In genomic region chr1:221949996-221950395, GRCh38 we compare ENCODE assay signal across 19 cellular contexts.
DNase-seq lines count a peak whose midpoint lies in the region; TF ChIP-seq lines count a peak whose summit lies in the region.
"Had no signal": no experiment of that assay in that cellular context is flagged by ENCODE, and none has a peak within 500 bp of the region (broad histone marks: within the 10 kb centered on the region; RNA-seq: fewer than 3 reads in every experiment).

No MANE protein-coding gene starts in this region.

- BruUV-seq in mammary epithelial cell (replicated peaks; lab: Mats Ljungman, UMichigan) (no TSS peak), MCF 10A (replicated peaks; lab: Mats Ljungman, UMichigan) (no TSS peak)

- TF ChIP-seq CTCF in mammary epithelial cell (conservative IDR thresholded peaks at IDR 0.05 in 1 of 2, IDR thresholded peaks at IDR 0.05 in 1 of 2; ENCODE audit: extremely low read depth in 1 of 2, insufficient read depth in 1 of 2, low read depth in 1 of 2, low read length in 2 of 2) (no peak), MCF 10A (IDR thresholded peaks at IDR 0.05; ENCODE audit: unreplicated experiment) (no peak), smooth muscle cell (IDR thresholded peaks at IDR 0.05; ENCODE audit: borderline replicate concordance, insufficient read depth, poor library complexity, severe bottlenecking) (no peak), esophagus muscularis mucosa (IDR thresholded peaks at IDR 0.05) (no peak)

- H3K9ac ChIP-seq in mammary epithelial cell (ENCODE audit: insufficient read depth, low read length) (no peak overlapping the region), smooth muscle cell (ENCODE audit: low read depth) (no peak overlapping the region)

- H3K27me3 ChIP-seq in mammary epithelial cell (ENCODE audit: insufficient read depth, low read length) (no peaks in the 10 kb centered on the region), smooth muscle cell (ENCODE audit: low read depth) (no peaks in the 10 kb centered on the region), esophagus muscularis mucosa (no peaks in the 10 kb centered on the region)

- H3K9me3 ChIP-seq in mammary epithelial cell (replicated peaks; ENCODE audit: insufficient read depth, low read length) (peaks cover 34% of the 10 kb centered on the region), smooth muscle cell (replicated peaks; ENCODE audit: low read depth) (no peaks in the 10 kb centered on the region), esophagus muscularis mucosa (peaks cover 0 to 18% (median 6%) of the 10 kb centered on the region in 4 donors)
- H3K9me3 ChIP-seq: A549, Caco-2 had no signal

- H4K20me1 ChIP-seq in mammary epithelial cell (ENCODE audit: insufficient read depth, low read length): no peaks in the 10 kb centered on the region
- no peaks in the 10 kb centered on the region for H4K20me1 ChIP-seq in smooth muscle cell (ENCODE audit: low read depth)

- no peaks in the 10 kb centered on the region for H3F3A ChIP-seq in smooth muscle cell (ENCODE audit: low read depth)

- H3K79me2 ChIP-seq in mammary epithelial cell (ENCODE audit: insufficient read depth, low read length): peaks cover 4% of the 10 kb centered on the region
- H3K79me2 ChIP-seq in smooth muscle cell (ENCODE audit: low read depth): no peaks in the 10 kb centered on the region

- H3K4me2 ChIP-seq in mammary epithelial cell (ENCODE audit: insufficient read depth, low read depth, low read length): no peak overlapping the region
- H3K4me2 ChIP-seq in smooth muscle cell: peak overlapping the region; percentile 19
- H3K4me2 ChIP-seq: A549, GM23338 had no signal

- H3K4me3 Mint-ChIP-seq in MCF 10A (ENCODE audit: unreplicated experiment): no peak overlapping the region
- H3K4me3 Mint-ChIP-seq: CD4-positive, alpha-beta T cell; GM23338; HFFc6 had no signal

- POLR2A ChIA-PET in MCF 10A (lab: Yijun Ruan, JAX): no interaction called here

- in situ Hi-C loops in mammary epithelial cell (cut with MboI; ENCODE audit: low sequenced_read_pairs in 2 of 2): no loop called here

- no peak for TF ChIP-seq POLR2A in esophagus muscularis mucosa (IDR thresholded peaks at IDR 0.05; ENCODE audit: low read depth)

- H3K4me1 Mint-ChIP-seq in MCF 10A (ENCODE audit: insufficient read depth, unreplicated experiment): peaks cover 5% of the 10 kb centered on the region
- H3K4me1 Mint-ChIP-seq: GM23338 had no signal

- TF ChIP-seq EP300 in esophagus muscularis mucosa (IDR thresholded peaks at IDR 0.05): no peak

- H2AFZ ChIP-seq in mammary epithelial cell (ENCODE audit: low read depth, low read length): no peak overlapping the region
- H2AFZ ChIP-seq in smooth muscle cell (ENCODE audit: low read depth): no peak overlapping the region
- H2AFZ ChIP-seq: GM23338 had no signal

- H3K36me3 Mint-ChIP-seq in MCF 10A (ENCODE audit: insufficient read depth, unreplicated experiment): no peaks in the 10 kb centered on the region

- H3K9me3 Mint-ChIP-seq in MCF 10A (ENCODE audit: unreplicated experiment): peaks cover 21% of the 10 kb centered on the region

- H3K4me3 ChIP-seq in mammary epithelial cell (replicated peaks in 1 of 3; ENCODE audit: insufficient read depth in 1 of 3, low read depth in 2 of 3, low read length in 3 of 3) (no peak overlapping the region), smooth muscle cell (no peak overlapping the region), esophagus muscularis mucosa (no peak overlapping the region)
- H3K4me3 ChIP-seq: A549, GM23338 had no signal

- H3K27ac Mint-ChIP-seq in MCF 10A (ENCODE audit: low read depth, unreplicated experiment): no peak overlapping the region
- H3K27ac Mint-ChIP-seq: CD4-positive, alpha-beta T cell; GM23338; HFFc6 had no signal

- H3K36me3 ChIP-seq in mammary epithelial cell (ENCODE audit: insufficient read depth, low read length) (no peaks in the 10 kb centered on the region), smooth muscle cell (ENCODE audit: low read depth) (no peaks in the 10 kb centered on the region), esophagus muscularis mucosa (no peaks in the 10 kb centered on the region)

- WGBS in mammary epithelial cell (ENCODE audit: low coverage, missing lambda C conversion rate): 90% methylated on average over 3 of the region's 3 CpGs
- 55% methylated on average over 3 of the region's 3 CpGs for WGBS in smooth muscle cell (ENCODE audit: low lambda C conversion rate)
- WGBS in esophagus muscularis mucosa: 100% methylated on average over 1 of the region's 3 CpGs

- H3K27ac ChIP-seq in mammary epithelial cell (ENCODE audit: insufficient read depth, low read depth, low read length): peak overlapping the region; percentile 98
- peak overlapping the region; percentile 39 for H3K27ac ChIP-seq in smooth muscle cell (ENCODE audit: low read depth)
- H3K27ac ChIP-seq in esophagus muscularis mucosa (replicated peaks in 1 of 4): no peak overlapping the region
- H3K27ac ChIP-seq: 22Rv1, A549, C4-2B, HL-60 had no signal

- H3K4me1 ChIP-seq in mammary epithelial cell (ENCODE audit: insufficient read depth, low read length): peaks cover 20% of the 10 kb centered on the region
- no peaks in the 10 kb centered on the region for H3K4me1 ChIP-seq in smooth muscle cell (ENCODE audit: low read depth)
- H3K4me1 ChIP-seq in esophagus muscularis mucosa: no peaks in the 10 kb centered on the region
- H3K4me1 ChIP-seq: A549, Caco-2 had no signal

- intact Hi-C loops in mammary epithelial cell (cut with micrococcal nuclease): loop anchor here (5.0 kb wide), 1 partner anchor 58 kb away; no protein-coding TSS in a partner anchor
- intact Hi-C loops in MCF 10A (cut with micrococcal nuclease): no loop called here
- intact Hi-C loops in esophagus muscularis mucosa (cut with DNase I): no loop called here

- DNase-seq in mammary epithelial cell: no peak
- no peak for DNase-seq in MCF 10A (ENCODE audit: unreplicated experiment)
- DNase-seq in myocyte (ENCODE audit: low read depth): peak; percentile 70
- no peak for DNase-seq in smooth muscle cell (lab: John Stamatoyannopoulos, UW; ENCODE audit: unreplicated experiment)
- no peak for DNase-seq in NCI-H2196 (lab: John Stamatoyannopoulos, UW; ENCODE audit: unreplicated experiment)
- no peak for DNase-seq in esophagus muscularis mucosa (ENCODE audit: extremely low spot score)
- DNase-seq in stimulated activated CD4-positive, alpha-beta T cell treated with anti-CD3 and anti-CD28 coated beads, Interleukin-4, amount 100 ng/mL, for 24 hours: no peak
- DNase-seq: AML-193; Caco-2; CD4-positive, alpha-beta T cell; DMS153; DMS79; GDM1; HFFc6 had no signal

- dilution Hi-C loops in mammary epithelial cell (cut with HindIII; ENCODE audit: low sequenced_read_pairs): loop anchor here (5.0 kb wide), 2 partner anchors 42 to 103 kb away; no protein-coding TSS in a partner anchor

- CTCF ChIA-PET in mammary epithelial cell (lab: Charles Lee; ENCODE audit: low non-redundant PET) (no interaction called here), MCF 10A (lab: Yijun Ruan, JAX) (interaction anchor here (0.5 kb wide), 1 partner anchor 1731 kb away, joined by 3 read pairs; no protein-coding TSS in a partner anchor)

- no peaks in the 10 kb centered on the region for H3K27me3 Mint-ChIP-seq in MCF 10A (ENCODE audit: insufficient read depth, unreplicated experiment)
- H3K27me3 Mint-ChIP-seq: CD4-positive, alpha-beta T cell had no signal

Comparison
In these comparisons a context has a peak if more than half of its experiments do, and no peak if none do; other contexts are left out.
1. H3K27ac ChIP-seq: peak in mammary epithelial cell (single experiment) and smooth muscle cell (single experiment); none in esophagus muscularis mucosa (0 of 4).